Comparison of ENCODE assay signal across 30 cellular contexts in the genomic region with DNA sequence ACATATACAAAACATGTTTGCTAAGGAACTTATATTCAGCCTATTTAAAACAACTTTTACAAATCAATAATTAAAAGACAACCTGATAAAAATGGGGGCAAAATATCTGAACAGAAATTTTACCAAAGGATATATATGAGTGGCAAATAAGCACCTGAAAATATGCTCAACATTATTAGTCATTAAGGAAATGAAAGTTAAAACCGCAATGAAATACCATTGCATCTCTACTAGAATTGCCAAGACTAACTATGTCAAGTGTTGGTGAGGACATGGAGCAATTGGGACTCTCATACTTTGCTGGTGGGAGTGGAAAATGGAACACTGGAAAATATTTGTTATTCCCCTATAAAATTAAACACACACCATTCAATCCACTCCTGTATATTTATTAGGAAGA.
"Had no signal": no experiment of that assay in that cellular context is flagged by ENCODE, and none has a peak within 500 bp of the region (broad histone marks: within the 10 kb centered on the region; RNA-seq: fewer than 3 reads in every experiment).

No MANE protein-coding gene starts in this region.

- DNase-seq: activated CD4-positive, alpha-beta memory T cell treated with anti-CD3 and anti-CD28 coated beads, Interleukin-2, amount 10 ng/mL, durations not matched to agents 7 days and 5 days; activated CD4-positive, alpha-beta T cell treated with anti-CD3 and anti-CD28 coated beads for 1 hour; activated CD4-positive, alpha-beta T cell treated with anti-CD3 and anti-CD28 coated beads for 36 hours; activated CD4-positive, alpha-beta T cell treated with anti-CD3 and anti-CD28 coated beads for 48 hours; activated CD4-positive, alpha-beta T cell treated with anti-CD3 and anti-CD28 coated beads, Interleukin-2, amount 10 ng/mL, durations not matched to agents 7 days and 5 days; activated CD4-positive, alpha-beta T cell treated with anti-CD3 and anti-CD28 coated beads, Interleukin-2, amount 50 U/mL, for 48 hours; activated CD4-positive, CD25-positive, alpha-beta regulatory T cell; activated CD8-positive, alpha-beta memory T cell treated with anti-CD3 and anti-CD28 coated beads for 24 hours; activated CD8-positive, alpha-beta memory T cell treated with anti-CD3 and anti-CD28 coated beads, Interleukin-2, amount 10 ng/mL, durations not matched to agents 7 days and 5 days; activated CD8-positive, alpha-beta memory T cell treated with anti-CD3 and anti-CD28 coated beads, Interleukin-2, amount 50 U/mL, for 48 hours; activated CD8-positive, alpha-beta T cell treated with anti-CD3 and anti-CD28 coated beads, Interleukin-2, amount 10 ng/mL, durations not matched to agents 7 days and 5 days; activated effector memory CD4-positive, alpha-beta T cell treated with Interleukin-2 at 50 U/mL for 16 hours; activated gamma-delta T cell; activated naive CD4-positive, alpha-beta T cell treated with anti-CD3 and anti-CD28 coated beads, Interleukin-2, amount 10 ng/mL, durations not matched to agents 7 days and 5 days; activated naive CD4-positive, alpha-beta T cell treated with Interleukin-2 at 50 U/mL for 16 hours; activated naive CD8-positive, alpha-beta T cell treated with anti-CD3 and anti-CD28 coated beads, Interleukin-2, amount 10 ng/mL, durations not matched to agents 7 days and 5 days; activated naive CD8-positive, alpha-beta T cell treated with anti-CD3 and anti-CD28 coated beads, Interleukin-2, amount 50 U/mL, for 24 hours; activated T-cell treated with anti-CD3 and anti-CD28 coated beads, Interleukin-2, amount 50 U/mL, for 24 hours; activated T-cell treated with anti-CD3 and anti-CD28 coated beads, Interleukin-2, amount 50 U/mL, for 48 hours; amygdala; anterior cingulate cortex; caudate nucleus; cerebellar nuclear complex; T-helper 2 cell; T-helper 9 cell; WERI-Rb-1 had no signal

- H3K9me3 ChIP-seq: ascending aorta had no signal

- H3K4me1 ChIP-seq: ascending aorta had no signal

- ATAC-seq: activated CD4-positive, alpha-beta T cell treated with anti-CD3 and anti-CD28 coated beads for 36 hours; activated CD4-positive, CD25-positive, alpha-beta regulatory T cell treated with anti-CD3 and anti-CD28 coated beads, Interleukin-2, amount 50 U/mL, for 24 hours; activated CD8-positive, alpha-beta memory T cell treated with anti-CD3 and anti-CD28 coated beads, Interleukin-2, amount 10 ng/mL, durations not matched to agents 7 days and 5 days; activated CD8-positive, alpha-beta T cell treated with anti-CD3 and anti-CD28 coated beads, Interleukin-2, amount 10 ng/mL, durations not matched to agents 7 days and 5 days; activated naive CD8-positive, alpha-beta T cell treated with anti-CD3 and anti-CD28 coated beads, Interleukin-2, amount 50 U/mL, for 24 hours; WTC11 had no signal

- H3K36me3 ChIP-seq: ascending aorta, cardiac muscle cell, WERI-Rb-1 had no signal

- H3K27me3 ChIP-seq: ascending aorta, cardiac muscle cell had no signal

- H3K4me3 ChIP-seq: ascending aorta, cardiac muscle cell had no signal

- H3K27ac ChIP-seq: ascending aorta, cardiac muscle cell, WERI-Rb-1 had no signal
